In the genomic region with DNA sequence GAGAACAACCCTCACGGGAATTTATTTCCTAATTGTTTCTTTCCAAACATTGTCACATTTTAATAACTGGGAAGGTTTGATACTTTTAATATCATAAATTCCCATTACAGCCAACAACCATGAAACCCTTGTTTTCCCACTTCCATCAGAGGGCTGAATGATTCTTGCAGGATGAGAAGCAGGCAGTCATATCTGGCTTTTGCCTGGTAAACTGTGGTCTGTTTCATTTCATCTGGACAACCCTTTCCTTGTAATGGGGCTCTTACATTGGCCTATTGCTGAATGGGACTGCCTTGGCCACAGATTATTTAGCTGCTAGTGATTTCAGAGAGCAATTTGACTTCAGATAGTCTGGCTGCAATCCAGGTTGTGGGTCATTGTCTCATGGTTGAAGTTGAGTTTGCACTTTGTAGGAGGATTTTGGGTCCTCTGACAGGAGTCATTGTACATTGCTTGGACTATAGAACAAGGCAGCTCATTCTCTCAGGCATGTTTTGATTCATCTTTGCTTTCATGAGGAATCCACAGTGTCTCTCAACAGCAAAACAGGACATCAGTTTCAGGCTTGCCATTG, we compare ENCODE assay signal across 20 cellular contexts.
"Had no signal": no experiment of that assay in that cellular context is flagged by ENCODE, and none has a peak within 500 bp of the region (broad histone marks: within the 10 kb centered on the region; RNA-seq: fewer than 3 reads in every experiment).

No MANE protein-coding gene starts in this region.

- DNase-seq: activated CD4-positive, alpha-beta T cell treated with anti-CD3 and anti-CD28 coated beads, Interleukin-2, amount 10 ng/mL, durations not matched to agents 24 days and 14 days; activated CD4-positive, alpha-beta T cell treated with anti-CD3 and anti-CD28 coated beads, Interleukin-2, amount 50 U/mL, for 4 hours; activated CD8-positive, alpha-beta T cell treated with anti-CD3 and anti-CD28 coated beads for 36 hours; activated effector memory CD4-positive, alpha-beta T cell treated with anti-CD3 and anti-CD28 coated beads, Interleukin-2, amount 50 U/mL, for 16 hours; activated naive CD4-positive, alpha-beta T cell; activated naive CD4-positive, alpha-beta T cell treated with anti-CD3 and anti-CD28 coated beads, Interleukin-2, amount 50 U/mL, for 16 hours; activated naive CD8-positive, alpha-beta T cell treated with anti-CD3 and anti-CD28 coated beads for 36 hours; activated T-cell treated with anti-CD3 and anti-CD28 coated beads, Interleukin-2, amount 50 U/mL, for 1 hour; activated T-cell treated with anti-CD3 and anti-CD28 coated beads, Interleukin-2, amount 50 U/mL, for 72 hours; amniotic stem cell; body of pancreas; NCI-H1092 treated with DMSO at 0.1 percent for 48 hours; NCI-H1417 treated with DMSO at 0.1 percent for 48 hours; NCI-H187 treated with DMSO at 0.1 percent for 48 hours; NCI-H2081; NCI-H345; NCI-H524 treated with DMSO at 0.1 percent for 48 hours; SHP77; SJCRH30; T1000 had no signal
